ENCODE assay signal across 12 cellular contexts in genomic region chrX:118534716-118535493, GRCh38. TPM values are rescaled to one million over a fixed set of nuclear protein-coding genes. Genes with fewer than 3 reads are reported as not detected.
DNase-seq lines count a peak whose midpoint lies in the region; ATAC-seq and TF ChIP-seq lines count a peak whose summit lies in the region.
"Had no signal": no experiment of that assay in that cellular context is flagged by ENCODE, and none has a peak within 500 bp of the region (broad histone marks: within the 10 kb centered on the region; RNA-seq: fewer than 3 reads in every experiment).

No MANE protein-coding gene starts in this region.

- no peak overlapping the region for H3K4me3 ChIP-seq in CD8-positive, alpha-beta T cell (ENCODE audit: low read depth, low read length)
- no peak overlapping the region for H3K4me3 ChIP-seq in MG63
- H3K4me3 ChIP-seq in breast epithelium = no peak overlapping the region

- no peak for TF ChIP-seq CTCF in CD8-positive, alpha-beta T cell (IDR thresholded peaks at IDR 0.05)
- TF ChIP-seq CTCF in activated B cell treated with CpG ODN at 0.5 μM for 24 hours (IDR thresholded peaks at IDR 0.05) (no peak), breast epithelium (IDR thresholded peaks at IDR 0.05) (no peak)

- intact Hi-C loops in CD8-positive, alpha-beta T cell (cut with DNase I, micrococcal nuclease) = loop anchor here (5.0 kb wide), 3 partner anchors 67 to 188 kb away; partner anchors contain the start of gene WDR44 (in 1 of the 2)
- intact Hi-C loops in activated B cell treated with CpG ODN at 0.5 μM for 24 hours (cut with micrococcal nuclease) = loop anchor here (5.0 kb wide), 2 partner anchors 67 to 188 kb away; partner anchors contain the start of gene WDR44
- intact Hi-C loops in breast epithelium (cut with DNase I; ENCODE audit: low total_unique reads) = no loop called here

- POLR2A ChIA-PET in CD8-positive, alpha-beta T cell (lab: Charles Lee) = interaction anchor here (0.7 to 0.9 kb wide), 3 partner anchors 38 to 68 kb away, joined by 3 to 4 read pairs (median 3); partner anchors contain the start of gene DOCK11
- POLR2A ChIA-PET in HEK293T (lab: Yijun Ruan, JAX) (no interaction called here), activated B cell treated with CpG ODN at 0.5 μM for 24 hours (lab: Charles Lee) (interaction anchor here (1.6 to 2.3 kb wide), 2 partner anchors 37 to 39 kb away, joined by 3 to 16 read pairs; partner anchors contain the start of gene DOCK11)

- H3K36me3 Mint-ChIP-seq in CD8-positive, alpha-beta T cell = peaks cover 5% of the 10 kb centered on the region
- H3K36me3 Mint-ChIP-seq in activated B cell treated with CpG ODN at 0.5 μM for 24 hours (ENCODE audit: low read depth) = peaks cover 4% of the 10 kb centered on the region

- no peak for DNase-seq in CD8-positive, alpha-beta T cell
- DNase-seq in HEK293T (ENCODE audit: extremely low spot score) (peak; percentile 21), activated B cell treated with CpG ODN at 0.5 μM for 24 hours (no peak), left kidney (ENCODE audit: low read depth, low spot score) (peak; percentile 74), NCI-H2196 treated with DMSO at 0.1 percent for 48 hours (lab: John Stamatoyannopoulos, UW; ENCODE audit: unreplicated experiment) (no peak), MG63 (no peak), breast epithelium (ENCODE audit: low spot score in 2 of 2) (no peak)
- DNase-seq: activated CD8-positive, alpha-beta memory T cell treated with anti-CD3 and anti-CD28 coated beads, Interleukin-2, amount 50 U/mL, for 4 hours; central memory CD4-positive, alpha-beta T cell; T-helper 1 cell had no signal

- H3K27ac Mint-ChIP-seq in CD8-positive, alpha-beta T cell = peak overlapping the region; percentile 68
- peak overlapping the region; percentile 82 for H3K27ac Mint-ChIP-seq in activated B cell treated with CpG ODN at 0.5 μM for 24 hours

- CTCF ChIA-PET in CD8-positive, alpha-beta T cell (lab: Charles Lee) = interaction anchor here (1.1 to 5.2 kb wide), 4 partner anchors 9 to 76 kb away, joined by 3 to 28 read pairs (median 6); partner anchors contain the start of gene DOCK11
- CTCF ChIA-PET in HEK293T (lab: Yijun Ruan, JAX) (interaction anchor here (1.7 kb wide), 1 partner anchor 75 kb away, joined by 5 read pairs; no protein-coding TSS in a partner anchor), activated B cell treated with CpG ODN at 0.5 μM for 24 hours (lab: Charles Lee) (interaction anchor here (1.3 kb wide), 1 partner anchor 75 kb away, joined by 3 read pairs; no protein-coding TSS in a partner anchor)

- no peaks in the 10 kb centered on the region for H3K36me3 ChIP-seq in CD8-positive, alpha-beta T cell (ENCODE audit: insufficient read depth, low read length)
- H3K36me3 ChIP-seq in MG63 (no peaks in the 10 kb centered on the region), breast epithelium (no peaks in the 10 kb centered on the region)

- no peak for TF ChIP-seq POLR2A in breast epithelium (IDR thresholded peaks at IDR 0.05)

- H3K9me3 ChIP-seq in CD8-positive, alpha-beta T cell (ENCODE audit: low read length) = no peaks in the 10 kb centered on the region
- H3K9me3 ChIP-seq in MG63 (no peaks in the 10 kb centered on the region), breast epithelium (no peaks in the 10 kb centered on the region)

- peaks cover 68% of the 10 kb centered on the region for H3K4me1 ChIP-seq in CD8-positive, alpha-beta T cell (ENCODE audit: insufficient read depth, low read length)
- H3K4me1 ChIP-seq in breast epithelium = no peaks in the 10 kb centered on the region

- no peak overlapping the region for H3K27ac ChIP-seq in CD8-positive, alpha-beta T cell (ENCODE audit: low read depth, low read length)
- H3K27ac ChIP-seq in breast epithelium = no peak overlapping the region

- H3K27me3 Mint-ChIP-seq in CD8-positive, alpha-beta T cell (ENCODE audit: low read depth) = no peaks in the 10 kb centered on the region
- no peaks in the 10 kb centered on the region for H3K27me3 Mint-ChIP-seq in activated B cell treated with CpG ODN at 0.5 μM for 24 hours

- no peaks in the 10 kb centered on the region for H3K9me3 Mint-ChIP-seq in CD8-positive, alpha-beta T cell
- H3K9me3 Mint-ChIP-seq in activated B cell treated with CpG ODN at 0.5 μM for 24 hours = no peaks in the 10 kb centered on the region

- no peak for ATAC-seq in CD8-positive, alpha-beta T cell
- ATAC-seq in activated B cell treated with CpG ODN at 0.5 μM for 24 hours (ENCODE audit: low read depth) (no peak), GM21447 (IDR thresholded peaks at IDR 0.05; ENCODE audit: unreplicated experiment) (no peak)

- peaks cover 68% of the 10 kb centered on the region for H3K4me1 Mint-ChIP-seq in CD8-positive, alpha-beta T cell (ENCODE audit: low read depth)
- peaks cover 78% of the 10 kb centered on the region for H3K4me1 Mint-ChIP-seq in activated B cell treated with CpG ODN at 0.5 μM for 24 hours

- H3K4me3 Mint-ChIP-seq in CD8-positive, alpha-beta T cell = no peak overlapping the region
- H3K4me3 Mint-ChIP-seq in activated B cell treated with CpG ODN at 0.5 μM for 24 hours = no peak overlapping the region
- H3K4me3 Mint-ChIP-seq: neural crest cell had no signal

- H3K27me3 ChIP-seq in CD8-positive, alpha-beta T cell (ENCODE audit: insufficient read depth, low read length) = no peaks in the 10 kb centered on the region
- H3K27me3 ChIP-seq in MG63 (no peaks in the 10 kb centered on the region), breast epithelium (peaks cover 0 to 3% of the 10 kb centered on the region in 2 donors)

TF ChIP-seq in HEK293T, 16 proteins besides CTCF, POLR2A, EP300 and RAD21:
- TF ChIP-seq ZNF384 (IDR thresholded peaks at IDR 0.05) (peak; percentile 48; the same call in 1 of the 2 replicates), BHLHE40 (IDR thresholded peaks at IDR 0.05; ENCODE audit: borderline replicate concordance) (no peak)
TF ChIP-seq in HEK293T: peak in this region for 1.

RNA-seq across cellular contexts. Expression of gene DOCK11, which starts 39.3 kb away (rescaled TPM):
- total RNA-seq in CD8-positive, alpha-beta T cell = 10 to 100 TPM; 52.8 to 57.9 TPM
- total RNA-seq in activated B cell treated with CpG ODN at 0.5 μM for 24 hours = 56.0 and 58.6 TPM in 2 replicates
- total RNA-seq in MG63 (2014; rRNA removed; shearing (Covaris generic); ENCODE audit: low replicate concordance) = 4.3 and 6.4 TPM in 2 replicates
- 100 to 1,000 TPM in 1 of 3 donors, 10 to 100 TPM in 2; 25.3 to 138 (median 26.9) TPM for total RNA-seq in breast epithelium

Comparison
In these comparisons a context has a peak if more than half of its experiments do, and no peak if none do; other contexts are left out.
1. DNase-seq: peak in HEK293T (single experiment) and left kidney (single experiment); none in CD8-positive, alpha-beta T cell (0 of 7), activated B cell treated with CpG ODN at 0.5 μM for 24 hours (single experiment), NCI-H2196 treated with DMSO at 0.1 percent for 48 hours (single experiment), MG63 (single experiment) and breast epithelium (0 of 2).